Comparison of ENCODE assay signal across 1 cellular context in the genomic region with DNA sequence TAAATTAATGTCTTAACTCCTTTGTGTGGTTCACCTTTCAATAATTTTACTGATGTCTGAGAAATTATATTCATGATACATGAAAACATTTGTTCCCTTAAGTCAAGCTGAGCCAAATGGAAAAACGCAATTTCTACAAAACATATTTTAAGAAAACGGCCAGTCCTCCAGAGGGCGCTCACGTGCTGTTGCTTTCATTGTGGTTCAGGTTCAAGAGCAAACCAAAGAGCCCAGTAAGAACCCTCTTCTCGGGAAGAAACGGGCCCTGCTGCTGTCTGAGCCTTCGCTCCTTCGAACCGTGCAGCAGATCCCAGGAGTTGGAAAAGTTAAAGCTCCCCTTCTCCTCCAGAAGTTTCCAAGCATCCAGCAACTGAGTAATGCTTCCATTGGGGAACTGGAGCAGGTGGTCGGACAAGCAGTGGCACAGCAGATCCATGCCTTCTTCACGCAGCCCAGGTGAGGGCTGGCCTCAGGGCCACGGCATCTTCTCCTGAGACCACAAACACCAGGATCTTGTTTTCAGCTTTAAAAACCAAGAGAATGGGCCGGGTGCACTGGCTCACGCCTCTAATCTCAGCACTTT.
TF ChIP-seq lines count a peak whose summit lies in the region.

No MANE protein-coding gene starts in this region.

TF ChIP-seq in IMR-90, 13 proteins besides CTCF, POLR2A, EP300 and RAD21 (continued from another document):
- TF ChIP-seq BHLHE40 (IDR thresholded peaks at IDR 0.05; ENCODE audit: low read depth, low read length) (no peak), NFE2L2 (IDR thresholded peaks at IDR 0.05; ENCODE audit: low read depth, low read length) (no peak)
